In genomic region chr9:128771094-128771721, GRCh38 we compare ENCODE assay signal across 8 cellular contexts. TPM values are rescaled to one million over a fixed set of nuclear protein-coding genes. Genes with fewer than 3 reads are reported as not detected.
DNase-seq lines count a peak whose midpoint lies in the region; ATAC-seq, FAIRE-seq and TF ChIP-seq lines count a peak whose summit lies in the region.

No MANE protein-coding gene starts in this region.

- ATAC-seq in GM21786 (IDR thresholded peaks at IDR 0.05; ENCODE audit: unreplicated experiment): peak; percentile 27
- ATAC-seq in stimulated activated naive CD8-positive, alpha-beta T cell treated with anti-CD3 and anti-CD28 coated beads, Interleukin-15, amount 100 ng/mL, for 72 hours: peak; percentile 39

- intact Hi-C loops in kidney (cut with DNase I): no loop called here

- DNase-seq in G401 (ENCODE audit: low spot score) (peak; percentile 14), LoVo (ENCODE audit: low spot score) (peak; percentile 24), kidney (no peak), NCI-H187 (lab: John Stamatoyannopoulos, UW) (no peak)
- DNase-seq in stimulated activated naive CD8-positive, alpha-beta T cell treated with anti-CD3 and anti-CD28 coated beads, Interleukin-15, amount 100 ng/mL, for 72 hours: no peak
- DNase-seq in activated effector memory CD4-positive, alpha-beta T cell treated with anti-CD3 and anti-CD28 coated beads, Interleukin-2, amount 50 U/mL, for 16 hours: no peak

- peaks cover 5 to 11% of the 10 kb centered on the region in 2 donors for H3K36me3 ChIP-seq in kidney (ENCODE audit: control insufficient read depth in 1 of 2, insufficient read depth in 2 of 2, low read length in 2 of 2)

- peak overlapping the region; percentile 52 to 82 for H3K9ac ChIP-seq in kidney (ENCODE audit: low read length in 2 of 2)

- H3K4me1 Mint-ChIP-seq in brain: peaks cover 41% of the 10 kb centered on the region
- H3K4me1 Mint-ChIP-seq in stimulated activated naive CD8-positive, alpha-beta T cell treated with anti-CD3 and anti-CD28 coated beads, Interleukin-15, amount 100 ng/mL, for 72 hours: peaks cover 22% of the 10 kb centered on the region

- H3K27me3 Mint-ChIP-seq in brain: peaks cover 7% of the 10 kb centered on the region
- no peaks in the 10 kb centered on the region for H3K27me3 Mint-ChIP-seq in stimulated activated naive CD8-positive, alpha-beta T cell treated with anti-CD3 and anti-CD28 coated beads, Interleukin-15, amount 100 ng/mL, for 72 hours

- no peaks in the 10 kb centered on the region for H3K9me3 ChIP-seq in kidney (ENCODE audit: control insufficient read depth in 1 of 2, low read length in 2 of 2)

- H3K27ac Mint-ChIP-seq in brain: peak overlapping the region; percentile 94 to 98 (median 97)
- H3K27ac Mint-ChIP-seq in stimulated activated naive CD8-positive, alpha-beta T cell treated with anti-CD3 and anti-CD28 coated beads, Interleukin-15, amount 100 ng/mL, for 72 hours: peak overlapping the region; percentile 97 to 99

- peak overlapping the region; percentile 76 to 90 for H3K27ac ChIP-seq in kidney (ENCODE audit: low read depth in 2 of 2, low read length in 2 of 2)

- no peak for TF ChIP-seq CTCF in brain (conservative IDR thresholded peaks at IDR 0.05)
- TF ChIP-seq CTCF in kidney (IDR thresholded peaks at IDR 0.05; ENCODE audit: borderline replicate concordance, extremely low read depth, insufficient read depth): no peak

- in situ Hi-C loops in G401 (cut with HindIII; ENCODE audit: low sequenced_read_pairs): no loop called here

- no peak for FAIRE-seq in kidney (lab: Jason Lieb, UNC)

- H3K4me1 ChIP-seq in kidney (ENCODE audit: control insufficient read depth in 1 of 2, insufficient read depth in 1 of 2, low read depth in 1 of 2, low read length in 2 of 2): peaks cover 0 to 10% of the 10 kb centered on the region in 2 donors

- H3K4me3 ChIP-seq in kidney (ENCODE audit: low read length in 2 of 2): peak overlapping the region; percentile 92 to 95

- H3K9me3 Mint-ChIP-seq in brain: peaks cover 0 to 13% (median 5%) of the 10 kb centered on the region in 5 experiments
- peaks cover 0 to 10% of the 10 kb centered on the region in 2 donors for H3K9me3 Mint-ChIP-seq in stimulated activated naive CD8-positive, alpha-beta T cell treated with anti-CD3 and anti-CD28 coated beads, Interleukin-15, amount 100 ng/mL, for 72 hours

- peak overlapping the region; percentile 96 to 99 (median 97) for H3K4me3 Mint-ChIP-seq in brain
- peak overlapping the region; percentile 96 to 98 for H3K4me3 Mint-ChIP-seq in stimulated activated naive CD8-positive, alpha-beta T cell treated with anti-CD3 and anti-CD28 coated beads, Interleukin-15, amount 100 ng/mL, for 72 hours

- peaks cover 13% of the 10 kb centered on the region for H3K36me3 Mint-ChIP-seq in brain

RNA-seq across cellular contexts. Expression of gene ZER1, which starts 0.5 kb away (rescaled TPM):
- total RNA-seq in G401 (2014; rRNA removed; shearing (Covaris generic)): 15.1 and 23.0 TPM in 2 replicates
- polyA plus RNA-seq in brain (ENCODE audit: insufficient read depth, low read depth, low replicate concordance): 96.5 TPM
- total RNA-seq in kidney: 43.2 TPM
- 31.1 TPM for polyA plus RNA-seq in kidney (ENCODE audit: insufficient read depth, low read depth, low replicate concordance)

RNA-seq across cellular contexts. Expression of gene TBC1D13, which starts 15.8 kb away (rescaled TPM):
- total RNA-seq in G401 (2014; rRNA removed; shearing (Covaris generic)): 2.5 and 4.8 TPM in 2 replicates
- polyA plus RNA-seq in brain (ENCODE audit: insufficient read depth, low read depth, low replicate concordance): 37.2 TPM
- 29.0 TPM for total RNA-seq in kidney
- 38.5 TPM for polyA plus RNA-seq in kidney (ENCODE audit: insufficient read depth, low read depth, low replicate concordance)

RNA-seq across cellular contexts. Expression of gene ENDOG, which starts 47.1 kb away (rescaled TPM):
- 31.6 and 67.6 TPM in 2 replicates for total RNA-seq in G401 (2014; rRNA removed; shearing (Covaris generic))
- polyA plus RNA-seq in brain (ENCODE audit: insufficient read depth, low read depth, low replicate concordance): 53.4 TPM
- 20.6 TPM for total RNA-seq in kidney
- 59.9 TPM for polyA plus RNA-seq in kidney (ENCODE audit: insufficient read depth, low read depth, low replicate concordance)

RNA-seq across cellular contexts. Expression of gene ZDHHC12, which starts 47.3 kb away (rescaled TPM):
- 36.4 and 40.2 TPM in 2 replicates for total RNA-seq in G401 (2014; rRNA removed; shearing (Covaris generic))
- polyA plus RNA-seq in brain (ENCODE audit: insufficient read depth, low read depth, low replicate concordance) (53.2 TPM), kidney (ENCODE audit: insufficient read depth, low read depth, low replicate concordance) (54.7 TPM)
- total RNA-seq in kidney: 39.9 TPM

RNA-seq across cellular contexts. Expression of gene SPOUT1, which starts 58.4 kb away (rescaled TPM):
- total RNA-seq in G401 (2014; rRNA removed; shearing (Covaris generic)): 31.3 and 40.1 TPM in 2 replicates
- polyA plus RNA-seq in brain (ENCODE audit: insufficient read depth, low read depth, low replicate concordance) (47.5 TPM), kidney (ENCODE audit: insufficient read depth, low read depth, low replicate concordance) (56.8 TPM)
- total RNA-seq in kidney: 42.0 TPM

Comparison
In these comparisons a context has a peak if more than half of its experiments do, and no peak if none do; other contexts are left out.
1. DNase-seq: peak in G401 (single experiment) and LoVo (single experiment); none in kidney (single experiment), stimulated activated naive CD8-positive, alpha-beta T cell treated with anti-CD3 and anti-CD28 coated beads, Interleukin-15, amount 100 ng/mL, for 72 hours (0 of 2), NCI-H187 (0 of 2) and activated effector memory CD4-positive, alpha-beta T cell treated with anti-CD3 and anti-CD28 coated beads, Interleukin-2, amount 50 U/mL, for 16 hours (single experiment).